ENCODE assay signal across 1 cellular context in genomic region chr17:49362723-49363117, GRCh38.
TF ChIP-seq lines count a peak whose summit lies in the region.

No MANE protein-coding gene starts in this region.

TF ChIP-seq in HEK293, 187 proteins besides CTCF, POLR2A, EP300 and RAD21 (continued from another document):
- TF ChIP-seq ZBTB49 (tag by site-specific recombination; IDR thresholded peaks at IDR 0.05; ENCODE audit: low read depth): no peak
- TF ChIP-seq ZNF514 (tag by site-specific recombination; IDR thresholded peaks at IDR 0.05): no peak
- TF ChIP-seq, protein P1, sequence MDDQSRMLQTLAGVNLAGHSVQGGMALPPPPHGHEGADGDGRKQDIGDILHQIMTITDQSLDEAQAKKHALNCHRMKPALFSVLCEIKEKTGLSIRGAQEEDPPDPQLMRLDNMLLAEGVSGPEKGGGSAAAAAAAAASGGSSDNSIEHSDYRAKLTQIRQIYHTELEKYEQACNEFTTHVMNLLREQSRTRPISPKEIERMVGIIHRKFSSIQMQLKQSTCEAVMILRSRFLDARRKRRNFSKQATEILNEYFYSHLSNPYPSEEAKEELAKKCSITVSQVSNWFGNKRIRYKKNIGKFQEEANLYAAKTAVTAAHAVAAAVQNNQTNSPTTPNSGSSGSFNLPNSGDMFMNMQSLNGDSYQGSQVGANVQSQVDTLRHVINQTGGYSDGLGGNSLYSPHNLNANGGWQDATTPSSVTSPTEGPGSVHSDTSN (CRISPR knock-in tag; IDR thresholded peaks at IDR 0.05): no peak
- TF ChIP-seq ZNF473 (tag by site-specific recombination; IDR thresholded peaks at IDR 0.05): no peak
- no peak for TF ChIP-seq GFI1B (tag by site-specific recombination; IDR thresholded peaks at IDR 0.05)
